26 cellular contexts compared by ENCODE assay signal in genomic region chr5:94361832-94362754, GRCh38.
DNase-seq lines count a peak whose midpoint lies in the region; ATAC-seq and TF ChIP-seq lines count a peak whose summit lies in the region.
"Had no signal": no experiment of that assay in that cellular context is flagged by ENCODE, and none has a peak within 500 bp of the region (broad histone marks: within the 10 kb centered on the region; RNA-seq: fewer than 3 reads in every experiment).

No MANE protein-coding gene starts in this region.

- H3K27ac Mint-ChIP-seq in activated T-cell treated with anti-CD3 and anti-CD28 coated beads, Interleukin-2, amount 50 U/mL, for 24 hours, result no peak overlapping the region
- H3K27ac Mint-ChIP-seq: activated naive CD8-positive, alpha-beta T cell treated with anti-CD3 and anti-CD28 coated beads, Interleukin-2, amount 10 ng/mL, durations not matched to agents 7 days and 5 days; activated T-helper 17 cell treated with anti-CD3 and anti-CD28 coated beads, Interleukin-2, amount 50 U/mL, for 72 hours; CD8-positive, alpha-beta memory T cell; T-cell had no signal

- no peaks in the 10 kb centered on the region for H3K36me3 Mint-ChIP-seq in activated T-cell treated with anti-CD3 and anti-CD28 coated beads, Interleukin-2, amount 50 U/mL, for 24 hours (ENCODE audit: low read depth)
- H3K36me3 Mint-ChIP-seq: activated naive CD8-positive, alpha-beta T cell treated with anti-CD3 and anti-CD28 coated beads, Interleukin-2, amount 10 ng/mL, durations not matched to agents 7 days and 5 days; brain; T-cell had no signal

- no peak for TF ChIP-seq CTCF in RWPE2 (IDR thresholded peaks at IDR 0.05; ENCODE audit: poor library complexity, severe bottlenecking)
- TF ChIP-seq CTCF in foreskin keratinocyte (conservative IDR thresholded peaks at IDR 0.05), result no peak

- no peaks in the 10 kb centered on the region for H3K27me3 ChIP-seq in H7 (ENCODE audit: control insufficient read depth, insufficient read depth, low read length)
- no peaks in the 10 kb centered on the region for H3K27me3 ChIP-seq in RWPE2 (ENCODE audit: insufficient read depth, poor library complexity, severe bottlenecking)
- H3K27me3 ChIP-seq in foreskin keratinocyte, result no peaks in the 10 kb centered on the region
- H3K27me3 ChIP-seq: colonic mucosa had no signal

- H3K4me1 Mint-ChIP-seq in activated T-cell treated with anti-CD3 and anti-CD28 coated beads, Interleukin-2, amount 50 U/mL, for 24 hours (ENCODE audit: low read depth), result no peaks in the 10 kb centered on the region
- H3K4me1 Mint-ChIP-seq: activated naive CD8-positive, alpha-beta T cell treated with anti-CD3 and anti-CD28 coated beads, Interleukin-2, amount 10 ng/mL, durations not matched to agents 7 days and 5 days; activated T-helper 17 cell treated with anti-CD3 and anti-CD28 coated beads, Interleukin-2, amount 50 U/mL, for 72 hours; brain; CD8-positive, alpha-beta memory T cell; T-cell had no signal

- no peaks in the 10 kb centered on the region for H3K9me3 Mint-ChIP-seq in activated T-cell treated with anti-CD3 and anti-CD28 coated beads, Interleukin-2, amount 50 U/mL, for 24 hours
- H3K9me3 Mint-ChIP-seq: activated naive CD8-positive, alpha-beta T cell treated with anti-CD3 and anti-CD28 coated beads, Interleukin-2, amount 10 ng/mL, durations not matched to agents 7 days and 5 days; activated T-helper 17 cell treated with anti-CD3 and anti-CD28 coated beads, Interleukin-2, amount 50 U/mL, for 72 hours; CD8-positive, alpha-beta memory T cell; T-cell had no signal

- H3K4me1 ChIP-seq in RWPE2 (ENCODE audit: insufficient read depth, poor library complexity, severe bottlenecking) (peaks cover 16% of the 10 kb centered on the region), foreskin keratinocyte (peaks cover 15% of the 10 kb centered on the region)
- H3K4me1 ChIP-seq: colonic mucosa had no signal

- H3K27ac ChIP-seq in RWPE2 (ENCODE audit: poor library complexity, severe bottlenecking) (no peak overlapping the region), foreskin keratinocyte (no peak overlapping the region)
- H3K27ac ChIP-seq: colonic mucosa had no signal

- H3K4me3 Mint-ChIP-seq in activated T-cell treated with anti-CD3 and anti-CD28 coated beads, Interleukin-2, amount 50 U/mL, for 24 hours, result no peak overlapping the region
- H3K4me3 Mint-ChIP-seq: activated naive CD8-positive, alpha-beta T cell treated with anti-CD3 and anti-CD28 coated beads, Interleukin-2, amount 10 ng/mL, durations not matched to agents 7 days and 5 days; activated T-helper 17 cell treated with anti-CD3 and anti-CD28 coated beads, Interleukin-2, amount 50 U/mL, for 72 hours; CD8-positive, alpha-beta memory T cell; T-cell had no signal

- H3K9me3 ChIP-seq in RWPE2 (ENCODE audit: severe bottlenecking), result no peaks in the 10 kb centered on the region
- H3K9me3 ChIP-seq: colonic mucosa, mucosa of descending colon had no signal

- DNase-seq in H7 (peak; percentile 79), RWPE2 (ENCODE audit: low spot score) (no peak), foreskin keratinocyte (peak; percentile 88 to 89), kidney tubule cell (ENCODE audit: low spot score) (peak; percentile 9), midbrain (lab: John Stamatoyannopoulos, UW) (no peak), NCI-H2196 treated with DMSO at 0.1 percent for 48 hours (lab: John Stamatoyannopoulos, UW; ENCODE audit: unreplicated experiment) (no peak)
- no peak for DNase-seq in activated T-cell treated with anti-CD3 and anti-CD28 coated beads, Interleukin-2, amount 50 U/mL, for 24 hours
- DNase-seq: activated CD4-positive, alpha-beta T cell treated with anti-CD3 and anti-CD28 coated beads for 4 hours; activated naive CD8-positive, alpha-beta T cell treated with anti-CD3 and anti-CD28 coated beads, Interleukin-2, amount 10 ng/mL, durations not matched to agents 7 days and 5 days; AML-193; CD8-positive, alpha-beta memory T cell; colonic mucosa; DND-41; Kasumi-1; mucosa of descending colon; NCI-H1092; NCI-H2029 treated with DMSO at 0.1 percent for 48 hours; NCI-H446 treated with DMSO at 0.1 percent for 48 hours; posterior cingulate gyrus; substantia nigra; T-cell had no signal

- H3K4me3 ChIP-seq in H7 (ENCODE audit: insufficient read depth, low read depth, low read length) (peak overlapping the region; percentile 47), RWPE2 (ENCODE audit: severe bottlenecking) (no peak overlapping the region)
- H3K4me3 ChIP-seq: colonic mucosa, mucosa of descending colon had no signal

- H3K36me3 ChIP-seq in H7 (replicated peaks; ENCODE audit: control insufficient read depth, insufficient read depth, low read length) (no peaks in the 10 kb centered on the region), RWPE2 (ENCODE audit: low read depth) (no peaks in the 10 kb centered on the region)
- H3K36me3 ChIP-seq: colonic mucosa had no signal

- no peaks in the 10 kb centered on the region for H3K27me3 Mint-ChIP-seq in activated T-cell treated with anti-CD3 and anti-CD28 coated beads, Interleukin-2, amount 50 U/mL, for 24 hours
- H3K27me3 Mint-ChIP-seq: activated naive CD8-positive, alpha-beta T cell treated with anti-CD3 and anti-CD28 coated beads, Interleukin-2, amount 10 ng/mL, durations not matched to agents 7 days and 5 days; activated T-helper 17 cell treated with anti-CD3 and anti-CD28 coated beads, Interleukin-2, amount 50 U/mL, for 72 hours; brain; CD8-positive, alpha-beta memory T cell; T-cell had no signal

- ATAC-seq in RWPE2 (ENCODE audit: low read depth) (peak; percentile 90), foreskin keratinocyte (peak; percentile 97), GM21360 (IDR thresholded peaks at IDR 0.05; ENCODE audit: unreplicated experiment) (no peak)
- ATAC-seq: activated T-helper 17 cell treated with anti-CD3 and anti-CD28 coated beads, Interleukin-2, amount 50 U/mL, for 72 hours; left lobe of liver; mucosa of descending colon; sciatic nerve; T-cell had no signal

Comparison
In these comparisons a context has a peak if more than half of its experiments do, and no peak if none do; other contexts are left out.
1. DNase-seq: peak in H7 (single experiment), foreskin keratinocyte (2 of 2) and kidney tubule cell (single experiment); none in RWPE2 (single experiment), midbrain (single experiment), NCI-H2196 treated with DMSO at 0.1 percent for 48 hours (single experiment) and activated T-cell treated with anti-CD3 and anti-CD28 coated beads, Interleukin-2, amount 50 U/mL, for 24 hours (single experiment).